8 cellular contexts compared by ENCODE assay signal in the genomic region with DNA sequence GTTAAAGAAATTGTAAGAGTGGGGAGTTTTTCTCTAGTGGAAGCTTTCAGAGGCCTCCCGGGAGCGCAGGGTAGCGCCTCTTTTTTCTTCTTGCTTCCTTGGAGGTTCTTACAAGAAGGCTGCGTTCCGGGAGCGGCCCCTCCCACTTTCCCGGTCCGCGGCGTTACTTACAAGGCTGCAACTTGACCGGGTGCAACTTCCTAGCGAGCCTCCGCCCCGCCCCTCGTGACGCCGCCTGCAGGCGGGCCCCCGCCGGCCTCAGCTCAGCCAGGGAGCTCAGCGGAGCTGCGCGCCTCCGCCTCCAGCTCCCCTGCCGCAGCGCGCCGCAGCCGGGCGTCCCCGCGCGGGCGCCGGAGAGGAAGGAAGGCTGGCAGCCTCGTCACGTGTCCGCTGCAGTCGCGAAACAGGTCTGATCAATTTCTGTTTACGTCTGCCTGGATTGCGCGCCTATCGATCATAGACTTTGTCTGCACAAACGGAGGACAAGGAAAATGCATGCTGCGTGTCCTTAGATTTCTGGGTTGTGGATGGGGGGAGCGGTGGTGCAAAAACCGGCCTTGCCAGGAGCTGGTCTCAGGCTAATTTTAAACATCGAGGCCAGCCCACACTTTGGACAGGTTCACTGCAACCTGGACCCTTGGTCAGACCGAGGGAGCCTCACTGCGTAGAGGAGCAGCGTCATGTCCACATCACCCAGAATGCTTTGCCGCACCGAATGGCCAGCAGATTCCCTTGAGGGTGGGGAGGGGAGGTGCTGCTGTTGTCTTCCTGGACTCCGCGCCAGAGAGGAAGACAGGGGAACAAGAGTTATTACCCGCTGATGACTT. TPM values are rescaled to one million over a fixed set of nuclear protein-coding genes. Genes with fewer than 3 reads are reported as not detected.
DNase-seq lines count a peak whose midpoint lies in the region; ATAC-seq and TF ChIP-seq lines count a peak whose summit lies in the region.

A gene with protein sequence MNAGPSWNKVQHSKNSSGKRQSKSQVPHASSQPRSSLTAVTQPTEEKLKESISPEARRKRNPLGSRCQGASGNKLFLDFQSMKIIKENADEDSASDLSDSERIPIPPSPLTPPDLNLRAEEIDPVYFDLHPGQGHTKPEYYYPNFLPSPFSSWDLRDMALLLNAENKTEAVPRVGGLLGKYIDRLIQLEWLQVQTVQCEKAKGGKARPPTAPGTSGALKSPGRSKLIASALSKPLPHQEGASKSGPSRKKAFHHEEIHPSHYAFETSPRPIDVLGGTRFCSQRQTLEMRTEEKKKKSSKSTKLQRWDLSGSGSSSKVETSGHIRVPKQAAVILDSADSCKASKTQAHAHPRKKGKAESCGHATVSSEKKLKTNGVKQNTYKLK (plus strand): TSS at position 261 of the 827 bp plus-strand sequence. CDS start 3,555 bp downstream, outside the sequence.
A gene with protein sequence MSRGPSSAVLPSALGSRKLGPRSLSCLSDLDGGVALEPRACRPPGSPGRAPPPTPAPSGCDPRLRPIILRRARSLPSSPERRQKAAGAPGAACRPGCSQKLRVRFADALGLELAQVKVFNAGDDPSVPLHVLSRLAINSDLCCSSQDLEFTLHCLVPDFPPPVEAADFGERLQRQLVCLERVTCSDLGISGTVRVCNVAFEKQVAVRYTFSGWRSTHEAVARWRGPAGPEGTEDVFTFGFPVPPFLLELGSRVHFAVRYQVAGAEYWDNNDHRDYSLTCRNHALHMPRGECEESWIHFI (minus strand): TSS at position 177 of the 827 bp plus-strand sequence. CDS start 374 bp downstream, outside the sequence.

- H3K27me3 ChIP-seq in uterus: no peaks in the 10 kb centered on the region

- H3K27ac ChIP-seq in angular gyrus (ENCODE audit: low read depth, low read length) (peak within 1 kb of the TSS; percentile 98), uterus (peak within 1 kb of the TSS; percentile 89 to 90)

- ATAC-seq in HG02870 (IDR thresholded peaks at IDR 0.05; ENCODE audit: unreplicated experiment) (peak; percentile 94), left ventricle myocardium superior (peak; percentile 94)

- no peaks in the 10 kb centered on the region for H3K36me3 ChIP-seq in uterus

- H3K27me3 Mint-ChIP-seq in T-helper 1 cell treated with Interleukin-12 subunit alpha and Interleukin-12 subunit beta and Interleukin-4 antibody, amounts not matched to agents 30 μg/mL and 1 μg/mL, for 36 hours (ENCODE audit: low read depth): no peaks in the 10 kb centered on the region

- TF ChIP-seq POLR2A in GM15510 (IDR thresholded peaks at IDR 0.05; ENCODE audit: borderline replicate concordance, extremely low read depth, insufficient read length) (peak; percentile 70), uterus (IDR thresholded peaks at IDR 0.05) (peak; percentile 82 to 93)

- peaks cover 25% of the 10 kb centered on the region for H3K36me3 Mint-ChIP-seq in T-helper 1 cell treated with Interleukin-12 subunit alpha and Interleukin-12 subunit beta and Interleukin-4 antibody, amounts not matched to agents 30 μg/mL and 1 μg/mL, for 36 hours (ENCODE audit: low read depth)

- H3K4me3 Mint-ChIP-seq in T-helper 1 cell treated with Interleukin-12 subunit alpha and Interleukin-12 subunit beta and Interleukin-4 antibody, amounts not matched to agents 30 μg/mL and 1 μg/mL, for 36 hours: peak within 1 kb of the TSS; percentile 98

- TF ChIP-seq CTCF in uterus (IDR thresholded peaks at IDR 0.05): peak in 3 of 4 experiments; percentile 17 to 36 (median 18)

- peak within 1 kb of the TSS; percentile 98 for H3K27ac Mint-ChIP-seq in T-helper 1 cell treated with Interleukin-12 subunit alpha and Interleukin-12 subunit beta and Interleukin-4 antibody, amounts not matched to agents 30 μg/mL and 1 μg/mL, for 36 hours

- DNase-seq in NCI-H146 (lab: John Stamatoyannopoulos, UW) (peak; percentile 95), left ventricle myocardium superior (peak; percentile 99), pulmonary artery endothelial cell (ENCODE audit: low read depth, low spot score) (peak; percentile 88), uterus (peak; percentile 96 to 99)

- peak within 1 kb of the TSS; percentile 58 to 77 for H3K4me3 ChIP-seq in uterus

- peaks cover 32% of the 10 kb centered on the region for H3K4me1 Mint-ChIP-seq in T-helper 1 cell treated with Interleukin-12 subunit alpha and Interleukin-12 subunit beta and Interleukin-4 antibody, amounts not matched to agents 30 μg/mL and 1 μg/mL, for 36 hours (ENCODE audit: low read depth)

- H3K9me3 ChIP-seq in uterus: no peaks in the 10 kb centered on the region

- peaks cover 7 to 9% of the 10 kb centered on the region in 2 donors for H3K4me1 ChIP-seq in uterus

- H3K9me3 Mint-ChIP-seq in T-helper 1 cell treated with Interleukin-12 subunit alpha and Interleukin-12 subunit beta and Interleukin-4 antibody, amounts not matched to agents 30 μg/mL and 1 μg/mL, for 36 hours: no peaks in the 10 kb centered on the region

- intact Hi-C loops in left ventricle myocardium superior (cut with micrococcal nuclease): no loop called here
- intact Hi-C loops in uterus (cut with DNase I; ENCODE audit: low total_unique reads): no loop called here

RNA-seq across cellular contexts. Expression of the first gene that starts in this region (rescaled TPM):
- total RNA-seq in left ventricle myocardium superior (37.6 TPM), pulmonary artery endothelial cell (3.2 TPM in 2 replicates), uterus (10 to 100 TPM; 12.9 to 22.5 (median 14.5) TPM)

RNA-seq across cellular contexts. Expression of the second gene that starts in this region (rescaled TPM):
- 13.7 TPM for total RNA-seq in left ventricle myocardium superior
- 7.6 and 8.7 TPM in 2 replicates for total RNA-seq in pulmonary artery endothelial cell
- total RNA-seq in uterus: 10 to 100 TPM in 1 of 4 donors, 1 to 10 TPM in 3; 1.3 to 10.1 (median 8.7) TPM

Comparison
In these comparisons a context has a peak if more than half of its experiments do, and no peak if none do; other contexts are left out.
1. Peak in every context shown above with its lines: DNase-seq, ATAC-seq, H3K4me3 ChIP-seq and H3K27ac ChIP-seq.